In genomic region chr22:43094551-43094950, GRCh38 we compare ENCODE assay signal across 14 cellular contexts. TPM values are rescaled to one million over a fixed set of nuclear protein-coding genes. Genes with fewer than 3 reads are reported as not detected.
A peak's percentile ranks its signal among the peaks of the same experiment; 100 is the strongest.
DNase-seq lines count a peak whose midpoint lies in the region; ATAC-seq and TF ChIP-seq lines count a peak whose summit lies in the region.
"Had no signal": no experiment of that assay in that cellular context is flagged by ENCODE, and none has a peak within 500 bp of the region (broad histone marks: within the 10 kb centered on the region; RNA-seq: fewer than 3 reads in every experiment).

No MANE protein-coding gene starts in this region.

- peak overlapping the region; percentile 36 for H2BK120ac ChIP-seq in trophoblast cell (ENCODE audit: insufficient read depth, low read length, poor library complexity)

- no CpG with 5 or more reads among the region's 4 CpGs for WGBS in trophoblast cell (ENCODE audit: extremely low coverage, insufficient coverage, insufficient read length)

- no peaks in the 10 kb centered on the region for H3K27me3 Mint-ChIP-seq in progenitor cell of endocrine pancreas
- H3K27me3 Mint-ChIP-seq: CD4-positive, CD25-positive, alpha-beta regulatory T cell had no signal

- POLR2A ChIA-PET in PC-3 (lab: Charles Lee; ENCODE audit: unreplicated experiment) = interaction anchor here (0.6 kb wide), 1 partner anchor 33 kb away, joined by 5 read pairs; no protein-coding TSS in a partner anchor

- no peak overlapping the region for H3K27ac Mint-ChIP-seq in progenitor cell of endocrine pancreas
- H3K27ac Mint-ChIP-seq: CD4-positive, CD25-positive, alpha-beta regulatory T cell; HFFc6 had no signal

- no peaks in the 10 kb centered on the region for H3K4me1 Mint-ChIP-seq in progenitor cell of endocrine pancreas (ENCODE audit: low read depth)

- ATAC-seq in left ventricle myocardium superior (no peak), PC-3 (no peak)

- DNase-seq in NCI-H1105 treated with DMSO at 0.1 percent for 48 hours (lab: John Stamatoyannopoulos, UW) (peak; percentile 12), NCI-H1105 (lab: John Stamatoyannopoulos, UW) (no peak), left ventricle myocardium inferior (no peak), left ventricle myocardium superior (no peak), PC-3 (no peak), trophoblast cell (peak in 1 of 2 donors; percentile 43), 8988T (no peak), progenitor cell of endocrine pancreas (ENCODE audit: low spot score, unreplicated experiment) (no peak)
- DNase-seq: CD4-positive, CD25-positive, alpha-beta regulatory T cell; GOT3; KG1; NCI-H1092; NCI-H2081 treated with DMSO at 0.1 percent for 48 hours had no signal

- peak overlapping the region; percentile 63 for H4K91ac ChIP-seq in trophoblast cell (ENCODE audit: low read depth, low read length)

- peaks cover 12% of the 10 kb centered on the region for H3K9me3 ChIP-seq in left ventricle myocardium inferior (replicated peaks)
- H3K9me3 ChIP-seq in PC-3 (ENCODE audit: low read length) = no peaks in the 10 kb centered on the region
- peaks cover 20% of the 10 kb centered on the region for H3K9me3 ChIP-seq in trophoblast cell (ENCODE audit: insufficient read depth, low read depth, low read length)

- peaks cover 2% of the 10 kb centered on the region for H3K36me3 Mint-ChIP-seq in progenitor cell of endocrine pancreas (ENCODE audit: insufficient read depth)
- H3K36me3 Mint-ChIP-seq: CD4-positive, CD25-positive, alpha-beta regulatory T cell had no signal

- TF ChIP-seq CTCF in left ventricle myocardium inferior (IDR thresholded peaks at IDR 0.05; ENCODE audit: borderline replicate concordance) (no peak), PC-3 (conservative IDR thresholded peaks at IDR 0.05; ENCODE audit: low read depth, low read length) (no peak), progenitor cell of endocrine pancreas (IDR thresholded peaks at IDR 0.05; ENCODE audit: unreplicated experiment) (no peak)

- no peaks in the 10 kb centered on the region for H3F3A ChIP-seq in PC-3 (ENCODE audit: low read length, unreplicated experiment)

- no TSS peak for BruUV-seq in PC-3 (replicated peaks; lab: Mats Ljungman, UMichigan)

- no peaks in the 10 kb centered on the region for H3K27me3 ChIP-seq in left ventricle myocardium inferior (ENCODE audit: low read depth)
- no peaks in the 10 kb centered on the region for H3K27me3 ChIP-seq in PC-3 (ENCODE audit: low read length)
- no peaks in the 10 kb centered on the region for H3K27me3 ChIP-seq in trophoblast cell (ENCODE audit: insufficient read depth, low read length)

- no peaks in the 10 kb centered on the region for H4K20me1 ChIP-seq in PC-3 (ENCODE audit: low read length)

- H3K4me3 Mint-ChIP-seq in progenitor cell of endocrine pancreas (ENCODE audit: low read depth) = no peak overlapping the region
- H3K4me3 Mint-ChIP-seq: HFFc6 had no signal

- H2BK5ac ChIP-seq in trophoblast cell (ENCODE audit: low read depth, low read length, poor library complexity) = no peak overlapping the region

- H3K23ac ChIP-seq in trophoblast cell (ENCODE audit: low read length) = no peak overlapping the region

- H3K79me2 ChIP-seq in PC-3 (ENCODE audit: low read length) (no peaks in the 10 kb centered on the region), trophoblast cell (ENCODE audit: control insufficient read depth, insufficient read depth, low read length, poor library complexity) (peaks cover 6% of the 10 kb centered on the region)

- H3K4ac ChIP-seq in trophoblast cell (ENCODE audit: low read depth, low read length) = no peak overlapping the region

- no peaks in the 10 kb centered on the region for H3K36me3 ChIP-seq in left ventricle myocardium inferior
- no peaks in the 10 kb centered on the region for H3K36me3 ChIP-seq in PC-3 (ENCODE audit: low read depth, low read length)
- peaks cover 0 to 5% of the 10 kb centered on the region in 2 experiments for H3K36me3 ChIP-seq in trophoblast cell (ENCODE audit: control insufficient read depth in 1 of 2, insufficient read depth in 2 of 2, low read length in 2 of 2)

- peak overlapping the region; percentile 51 for H2AK5ac ChIP-seq in trophoblast cell (ENCODE audit: low read length)

- 0 out of 2 replicates have a peak overlapping the region, but pooled peaks have one; percentile 38 for H3K4me2 ChIP-seq in PC-3 (ENCODE audit: low read length)
- no peak overlapping the region for H3K4me2 ChIP-seq in trophoblast cell (ENCODE audit: low read length)

- H4K12ac ChIP-seq in trophoblast cell (ENCODE audit: low read depth, low read length) = no peak overlapping the region

- H3K9ac ChIP-seq in PC-3 (ENCODE audit: low read length) (no peak overlapping the region), trophoblast cell (ENCODE audit: low read length) (no peak overlapping the region)

- H2AFZ ChIP-seq in PC-3 (ENCODE audit: low read length) = no peak overlapping the region
- H2AFZ ChIP-seq in trophoblast cell (ENCODE audit: insufficient read depth, low read length, poor library complexity) = no peak overlapping the region

- peak overlapping the region; percentile 65 for H3K27ac ChIP-seq in left ventricle myocardium inferior (replicated peaks)
- peak overlapping the region; percentile 57 for H3K27ac ChIP-seq in PC-3 (ENCODE audit: low read length)
- no peak overlapping the region for H3K27ac ChIP-seq in trophoblast cell (ENCODE audit: low read depth, low read length)

- H3K14ac ChIP-seq in trophoblast cell (ENCODE audit: low read length) = peak overlapping the region; percentile 46

- H4K8ac ChIP-seq in trophoblast cell (ENCODE audit: low read depth, low read length) = no peak overlapping the region

- H3K4me3 ChIP-seq in left ventricle myocardium inferior (no peak overlapping the region), PC-3 (ENCODE audit: low read length) (no peak overlapping the region), trophoblast cell (ENCODE audit: low read depth, low read length) (no peak overlapping the region)

- H3K18ac ChIP-seq in trophoblast cell (ENCODE audit: low read length) = peak overlapping the region; percentile 2

- CTCF ChIA-PET in PC-3 (lab: Charles Lee) = interaction anchor here (0.6 kb wide), 1 partner anchor 340 kb away, joined by 3 read pairs; no protein-coding TSS in a partner anchor

- H3K9me3 Mint-ChIP-seq in progenitor cell of endocrine pancreas (ENCODE audit: low read depth) = peaks cover 7% of the 10 kb centered on the region

- peaks cover 41% of the 10 kb centered on the region for H3K4me1 ChIP-seq in left ventricle myocardium inferior
- H3K4me1 ChIP-seq in PC-3 (ENCODE audit: insufficient read depth, low read length) = peaks cover 9% of the 10 kb centered on the region
- H3K4me1 ChIP-seq in trophoblast cell (ENCODE audit: control insufficient read depth in 1 of 2, insufficient read depth in 2 of 2, low read length in 2 of 2) = peaks cover 13 to 14% of the 10 kb centered on the region in 2 experiments

- intact Hi-C loops in left ventricle myocardium inferior (cut with micrococcal nuclease) (no loop called here), left ventricle myocardium superior (cut with micrococcal nuclease) (no loop called here), PC-3 (cut with micrococcal nuclease) (loop anchor here (10.0 kb wide), 1 partner anchor 230 kb away; no protein-coding TSS in a partner anchor)

- H3K79me1 ChIP-seq in trophoblast cell (ENCODE audit: low read length) = peaks cover 15% of the 10 kb centered on the region

- H2BK12ac ChIP-seq in trophoblast cell (ENCODE audit: low read length) = peak overlapping the region; percentile 85

- no peaks in the 10 kb centered on the region for H3K9me2 ChIP-seq in PC-3 (replicated peaks; ENCODE audit: low read length)

RNA-seq across cellular contexts. Expression of gene TTLL1, which starts 5.4 kb away (rescaled TPM):
- total RNA-seq in left ventricle myocardium inferior (8.5 TPM), left ventricle myocardium superior (6.2 TPM), PC-3 (2014; rRNA removed) (0.35 and 0.77 TPM in 2 replicates), progenitor cell of endocrine pancreas (11.9 and 12.4 TPM in 2 replicates)
- polyA plus RNA-seq in trophoblast cell (2013) = 8.0 and 8.4 TPM in 2 replicates

RNA-seq across cellular contexts. Expression of gene BIK, which starts 16.0 kb away (rescaled TPM):
- total RNA-seq in left ventricle myocardium inferior (0.41 TPM), left ventricle myocardium superior (not detected), PC-3 (2014; rRNA removed) (24.6 and 29.4 TPM in 2 replicates), progenitor cell of endocrine pancreas (1.7 and 1.9 TPM in 2 replicates)
- polyA plus RNA-seq in trophoblast cell (2013) = 2.7 and 3.0 TPM in 2 replicates

RNA-seq across cellular contexts. Expression of gene MCAT, which starts 48.6 kb away (rescaled TPM):
- total RNA-seq in left ventricle myocardium inferior (16.4 TPM), left ventricle myocardium superior (13.4 TPM), PC-3 (2014; rRNA removed) (29.2 and 39.2 TPM in 2 replicates), progenitor cell of endocrine pancreas (20.4 and 24.0 TPM in 2 replicates)
- 10.1 and 11.0 TPM in 2 replicates for polyA plus RNA-seq in trophoblast cell (2013)

RNA-seq across cellular contexts. Expression of gene TSPO, which starts 56.8 kb away (rescaled TPM):
- total RNA-seq in left ventricle myocardium inferior = 128 TPM
- 119 TPM for total RNA-seq in left ventricle myocardium superior
- total RNA-seq in PC-3 (2014; rRNA removed) = 283 and 349 TPM in 2 replicates
- polyA plus RNA-seq in trophoblast cell (2013) = 21.6 and 23.0 TPM in 2 replicates
- 0.79 and 1.2 TPM in 2 replicates for total RNA-seq in progenitor cell of endocrine pancreas
